Comparison of ENCODE assay signal across 1 cellular context in genomic region chr14:24814944-24815343, GRCh38.
TF ChIP-seq lines count a peak whose summit lies in the region.

No MANE protein-coding gene starts in this region.

TF ChIP-seq in HepG2, 621 proteins besides CTCF, POLR2A, EP300 and RAD21 (continued from another document):
- TF ChIP-seq ZNF543 (CRISPR knock-in tag; IDR thresholded peaks at IDR 0.05) (no peak), ZNF614 (CRISPR knock-in tag; IDR thresholded peaks at IDR 0.05; ENCODE audit: borderline replicate concordance) (no peak), PCBP1 (IDR thresholded peaks at IDR 0.05; ENCODE audit: borderline replicate concordance, low read depth, low read length) (no peak), LRRFIP1 (CRISPR knock-in tag; conservative IDR thresholded peaks at IDR 0.05) (no peak), PRDM10 (CRISPR knock-in tag; IDR thresholded peaks at IDR 0.05; ENCODE audit: low read depth) (no peak)
